21 cellular contexts compared by ENCODE assay signal in the genomic region with DNA sequence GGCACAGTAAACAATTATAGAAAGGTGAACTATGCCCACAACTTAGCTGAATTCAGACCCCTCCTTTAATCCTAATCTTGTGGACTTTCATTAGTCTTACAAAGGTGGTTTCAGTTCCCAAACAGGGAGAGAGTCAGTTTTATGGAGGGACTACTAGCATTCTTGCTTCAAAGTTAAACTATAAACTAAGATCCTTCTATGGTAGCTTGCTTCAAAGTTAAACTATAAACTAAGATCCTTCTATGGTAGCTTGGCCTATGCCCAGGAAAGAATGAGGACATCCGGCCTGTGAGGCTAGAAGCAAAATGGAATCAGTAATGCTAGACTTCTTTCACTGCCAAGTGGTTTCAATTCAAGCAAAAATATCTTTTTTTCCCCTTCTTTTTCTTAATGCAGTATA.
DNase-seq lines count a peak whose midpoint lies in the region; ATAC-seq and TF ChIP-seq lines count a peak whose summit lies in the region.
"Had no signal": no experiment of that assay in that cellular context is flagged by ENCODE, and none has a peak within 500 bp of the region (broad histone marks: within the 10 kb centered on the region; RNA-seq: fewer than 3 reads in every experiment).

No MANE protein-coding gene starts in this region.

- no peaks in the 10 kb centered on the region for H3K36me3 Mint-ChIP-seq in activated CD8-positive, alpha-beta T cell treated with anti-CD3 and anti-CD28 coated beads for 36 hours (ENCODE audit: low read depth)
- H3K36me3 Mint-ChIP-seq: CD4-positive, CD25-positive, alpha-beta regulatory T cell had no signal

- ATAC-seq in GM19463 (IDR thresholded peaks at IDR 0.05; ENCODE audit: unreplicated experiment), result peak; percentile 38
- no peak for ATAC-seq in GM21447 (IDR thresholded peaks at IDR 0.05; ENCODE audit: unreplicated experiment)
- no peak for ATAC-seq in activated CD8-positive, alpha-beta T cell treated with anti-CD3 and anti-CD28 coated beads for 36 hours
- ATAC-seq in mucosa of descending colon, result no peak
- ATAC-seq: GM23338, HCT116 had no signal

- H3K4me2 ChIP-seq in mesenchymal stem cell (ENCODE audit: low read length, poor library complexity, severe bottlenecking), result no peak overlapping the region
- H3K4me2 ChIP-seq: GM23338, KMS-11 had no signal

- H2BK15ac ChIP-seq in mesenchymal stem cell (ENCODE audit: low read depth, poor library complexity, severe bottlenecking), result no peak overlapping the region

- no peak for TF ChIP-seq CTCF in transverse colon (IDR thresholded peaks at IDR 0.05)
- TF ChIP-seq CTCF in activated CD8-positive, alpha-beta T cell treated with anti-CD3 and anti-CD28 coated beads for 36 hours (IDR thresholded peaks at IDR 0.05), result no peak
- no peak for TF ChIP-seq CTCF in mucosa of descending colon (IDR thresholded peaks at IDR 0.05)

- H3K27me3 Mint-ChIP-seq in activated CD8-positive, alpha-beta T cell treated with anti-CD3 and anti-CD28 coated beads for 36 hours, result peaks cover 6% of the 10 kb centered on the region
- H3K27me3 Mint-ChIP-seq: CD4-positive, CD25-positive, alpha-beta regulatory T cell had no signal

- H4K8ac ChIP-seq in mesenchymal stem cell (ENCODE audit: low read length), result no peak overlapping the region

- H3K23ac ChIP-seq in mesenchymal stem cell (ENCODE audit: low read length in 2 of 2), result no peak overlapping the region

- H3K4me1 Mint-ChIP-seq in activated CD8-positive, alpha-beta T cell treated with anti-CD3 and anti-CD28 coated beads for 36 hours (ENCODE audit: low read depth), result peaks cover 3% of the 10 kb centered on the region
- H3K4me1 Mint-ChIP-seq: CD4-positive, CD25-positive, alpha-beta regulatory T cell; GM23338 had no signal

- no peaks in the 10 kb centered on the region for H3K79me1 ChIP-seq in mesenchymal stem cell (replicated peaks; ENCODE audit: low read length, poor library complexity, severe bottlenecking)

- H3K9ac ChIP-seq in mesenchymal stem cell (ENCODE audit: low read length), result no peak overlapping the region
- H3K9ac ChIP-seq: KMS-11 had no signal

- in situ Hi-C loops in transverse colon (cut with MboI; ENCODE audit: low pct_ligation_motif_present in 1 of 4, low pct_unique_long_range_greater_than_20kb in 1 of 4, low sequenced_read_pairs in 3 of 4), result no loop called here

- peaks cover 14% of the 10 kb centered on the region for H3K9me3 Mint-ChIP-seq in activated CD8-positive, alpha-beta T cell treated with anti-CD3 and anti-CD28 coated beads for 36 hours

- no peak overlapping the region for H3K14ac ChIP-seq in mesenchymal stem cell (ENCODE audit: low read length in 2 of 2)

- DNase-seq in mesenchymal stem cell (no peak), renal cortical epithelial cell (ENCODE audit: low read depth) (peak; percentile 68), transverse colon (no peak), hypothalamus (lab: John Stamatoyannopoulos, UW) (no peak), mucosa of descending colon (no peak)
- DNase-seq in activated CD8-positive, alpha-beta T cell treated with anti-CD3 and anti-CD28 coated beads for 36 hours, result no peak
- DNase-seq: ACHN; BE2C; C1 segment of cervical spinal cord; CD4-positive, CD25-positive, alpha-beta regulatory T cell; CD8-positive, alpha-beta memory T cell; COR-L47; DMS 273 treated with DMSO at 0.1 percent for 48 hours; GDM1; H7; HFFc6 had no signal

- H3K9me3 ChIP-seq in mesenchymal stem cell (ENCODE audit: control insufficient read depth, low read length), result peaks cover 21% of the 10 kb centered on the region
- peaks cover 6 to 10% of the 10 kb centered on the region in 2 donors for H3K9me3 ChIP-seq in transverse colon
- H3K9me3 ChIP-seq in mucosa of descending colon, result peaks cover 22% of the 10 kb centered on the region
- H3K9me3 ChIP-seq: BE2C had no signal

- no peaks in the 10 kb centered on the region for H3K36me3 ChIP-seq in mesenchymal stem cell (ENCODE audit: control insufficient read depth in 1 of 2, insufficient read depth in 2 of 2, low read depth in 1 of 2, low read length in 2 of 2)
- no peaks in the 10 kb centered on the region for H3K36me3 ChIP-seq in transverse colon
- no peaks in the 10 kb centered on the region for H3K36me3 ChIP-seq in mucosa of descending colon (ENCODE audit: low read depth)
- H3K36me3 ChIP-seq: BE2C had no signal

- H3K4me3 ChIP-seq in mesenchymal stem cell (ENCODE audit: insufficient read depth in 1 of 2, low read depth in 1 of 2, low read length in 2 of 2) (no peak overlapping the region), transverse colon (no peak overlapping the region), mucosa of descending colon (no peak overlapping the region)
- H3K4me3 ChIP-seq: GM23338 had no signal

- intact Hi-C loops in transverse colon (cut with DNase I; ENCODE audit: low total_unique reads), result no loop called here
- intact Hi-C loops in activated CD8-positive, alpha-beta T cell treated with anti-CD3 and anti-CD28 coated beads for 36 hours (cut with micrococcal nuclease), result no loop called here
- intact Hi-C loops in mucosa of descending colon (cut with DNase I, micrococcal nuclease), result no loop called here

- no peak overlapping the region for H4K91ac ChIP-seq in mesenchymal stem cell (ENCODE audit: low read length)

- H3K27ac ChIP-seq in mesenchymal stem cell (ENCODE audit: low read length, poor library complexity, severe bottlenecking) (peak overlapping the region; percentile 52), transverse colon (peak overlapping the region in 3 of 4 donors; percentile 17 to 51 (median 19))
- H3K27ac ChIP-seq: KMS-11 had no signal

- no peaks in the 10 kb centered on the region for H3K4me1 ChIP-seq in mesenchymal stem cell (ENCODE audit: control insufficient read depth, insufficient read depth, low read depth, low read length)
- H3K4me1 ChIP-seq in transverse colon, result peaks cover 0 to 3% (median 0%) of the 10 kb centered on the region in 4 donors
- no peaks in the 10 kb centered on the region for H3K4me1 ChIP-seq in mucosa of descending colon (ENCODE audit: low read depth)
- H3K4me1 ChIP-seq: BE2C had no signal

- H3K4me3 Mint-ChIP-seq in activated CD8-positive, alpha-beta T cell treated with anti-CD3 and anti-CD28 coated beads for 36 hours, result no peak overlapping the region
- H3K4me3 Mint-ChIP-seq: CD4-positive, CD25-positive, alpha-beta regulatory T cell; CD8-positive, alpha-beta memory T cell; GM23338; HFFc6 had no signal

- WGBS in mesenchymal stem cell, result 88% methylated on average over 1 of the region's 1 CpG
- WGBS in transverse colon (ENCODE audit: low coverage in 1 of 2), 2 donors, result 14 to 24% methylated on average over 1 of the region's 1 CpG

- H3K18ac ChIP-seq in mesenchymal stem cell (ENCODE audit: low read depth in 1 of 2, low read length in 2 of 2), result no peak overlapping the region

- POLR2A ChIA-PET in activated CD8-positive, alpha-beta T cell treated with anti-CD3 and anti-CD28 coated beads for 36 hours (lab: Charles Lee), result no interaction called here

- H3K27me3 ChIP-seq in mesenchymal stem cell (ENCODE audit: control insufficient read depth in 1 of 2, insufficient read depth in 1 of 2, low read length in 2 of 2) (no peaks in the 10 kb centered on the region), transverse colon (no peaks in the 10 kb centered on the region)
- H3K27me3 ChIP-seq: BE2C had no signal

- H3K4ac ChIP-seq in mesenchymal stem cell (ENCODE audit: low read depth in 1 of 2, low read length in 2 of 2), result no peak overlapping the region

- no peak overlapping the region for H2BK5ac ChIP-seq in mesenchymal stem cell (ENCODE audit: low read depth, low read length, poor library complexity, severe bottlenecking)

- no peak for TF ChIP-seq EP300 in transverse colon (IDR thresholded peaks at IDR 0.05; ENCODE audit: low read depth)

- TF ChIP-seq POLR2A in transverse colon (IDR thresholded peaks at IDR 0.05), result no peak

- H2AFZ ChIP-seq in mesenchymal stem cell (ENCODE audit: low read depth, low read length), result no peak overlapping the region
- H2AFZ ChIP-seq: GM23338 had no signal

- CTCF ChIA-PET in activated CD8-positive, alpha-beta T cell treated with anti-CD3 and anti-CD28 coated beads for 36 hours (lab: Charles Lee), result no interaction called here

- no peak overlapping the region for H2BK120ac ChIP-seq in mesenchymal stem cell (ENCODE audit: low read depth, low read length)

- no peak overlapping the region for H3K27ac Mint-ChIP-seq in activated CD8-positive, alpha-beta T cell treated with anti-CD3 and anti-CD28 coated beads for 36 hours
- H3K27ac Mint-ChIP-seq: CD4-positive, CD25-positive, alpha-beta regulatory T cell; CD8-positive, alpha-beta memory T cell; GM23338; HFFc6 had no signal

- H2BK12ac ChIP-seq in mesenchymal stem cell (ENCODE audit: low read length in 2 of 2), result no peak overlapping the region

- H2AK5ac ChIP-seq in mesenchymal stem cell (ENCODE audit: low read length, severe bottlenecking), result no peak overlapping the region
